9 cellular contexts compared by ENCODE assay signal in the genomic region with DNA sequence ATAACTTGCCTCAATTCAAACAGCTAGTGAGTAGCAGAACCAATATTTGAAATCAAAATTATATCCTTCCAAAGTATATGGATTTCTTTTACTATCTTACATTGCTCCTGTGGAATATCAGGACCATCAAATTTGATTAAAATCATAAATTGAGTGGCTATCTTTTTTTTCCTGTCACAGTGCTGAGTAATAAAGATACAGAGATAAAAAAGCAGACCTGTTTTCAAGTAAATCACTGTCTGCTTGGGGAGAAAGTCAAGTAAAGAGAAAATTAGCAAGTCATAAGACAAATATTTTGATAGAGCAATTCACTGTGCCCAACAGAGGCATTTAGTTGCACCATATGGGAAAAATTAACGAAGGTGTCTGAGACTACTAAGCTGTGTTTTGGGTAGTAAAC.
"Had no signal": no experiment of that assay in that cellular context is flagged by ENCODE, and none has a peak within 500 bp of the region (broad histone marks: within the 10 kb centered on the region; RNA-seq: fewer than 3 reads in every experiment).

No MANE protein-coding gene starts in this region.

- H3K36me3 ChIP-seq: HAP-1 had no signal

- ATAC-seq: HCT116, HepG2 had no signal

- H3K4me1 ChIP-seq: HAP-1 had no signal

- H3K4me3 ChIP-seq: GM23248, HAP-1 had no signal

- DNase-seq: GM23248, GOT3, H7, HFFc6, KBM-7 had no signal

- H3K9ac ChIP-seq: GM23248 had no signal

- H2AFZ ChIP-seq: GM23248 had no signal

- FAIRE-seq: HepG2 had no signal

- H3K27ac ChIP-seq: GM23248, HL-60 had no signal
